ENCODE assay signal across 1 cellular context in genomic region chr6:109690740-109691687, GRCh38.
TF ChIP-seq lines count a peak whose summit lies in the region.

TSS of gene AK9 (minus strand) at chr6:109691202. CDS start at chr6:109675745, 15,457 bp downstream.
TSS of gene FIG4 (plus strand) at chr6:109691296. CDS start at chr6:109691436, 140 bp downstream.

TF ChIP-seq in SK-N-SH, 30 proteins besides CTCF, POLR2A, EP300 and RAD21 (continued from another document):
- TF ChIP-seq RCOR1 (IDR thresholded peaks at IDR 0.05; ENCODE audit: low read length) (0 out of 2 replicates have a peak, but pooled peaks have one; percentile 24), ELF1 (IDR thresholded peaks at IDR 0.05) (peak; percentile 70), FOXJ3 (CRISPR knock-in tag; IDR thresholded peaks at IDR 0.05) (no peak), NRF1 (IDR thresholded peaks at IDR 0.05; ENCODE audit: low read depth, low read length) (peak; percentile 84), MXI1 (IDR thresholded peaks at IDR 0.05; ENCODE audit: low read depth, low read length) (peak; percentile 49), REST (IDR thresholded peaks at IDR 0.05; ENCODE audit: low read depth, low read length) (no peak), NFIC (IDR thresholded peaks at IDR 0.05; ENCODE audit: borderline replicate concordance) (no peak), MEF2A (IDR thresholded peaks at IDR 0.05; ENCODE audit: borderline replicate concordance, low read depth) (no peak), JUND (IDR thresholded peaks at IDR 0.05) (no peak), POLR2AphosphoS5 (IDR thresholded peaks at IDR 0.05; ENCODE audit: low read depth, low read length) (peak; percentile 70), FOSL2 (IDR thresholded peaks at IDR 0.05; ENCODE audit: borderline replicate concordance, low read depth) (no peak), TAF1 (IDR thresholded peaks at IDR 0.05; ENCODE audit: borderline replicate concordance, low read depth, low read length) (no peak)
- TF ChIP-seq, protein P1, sequence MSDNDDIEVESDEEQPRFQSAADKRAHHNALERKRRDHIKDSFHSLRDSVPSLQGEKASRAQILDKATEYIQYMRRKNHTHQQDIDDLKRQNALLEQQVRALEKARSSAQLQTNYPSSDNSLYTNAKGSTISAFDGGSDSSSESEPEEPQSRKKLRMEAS (IDR thresholded peaks at IDR 0.05; ENCODE audit: low read depth) = 0 out of 2 replicates have a peak, but pooled peaks have one; percentile 23
- TF ChIP-seq, protein P2, sequence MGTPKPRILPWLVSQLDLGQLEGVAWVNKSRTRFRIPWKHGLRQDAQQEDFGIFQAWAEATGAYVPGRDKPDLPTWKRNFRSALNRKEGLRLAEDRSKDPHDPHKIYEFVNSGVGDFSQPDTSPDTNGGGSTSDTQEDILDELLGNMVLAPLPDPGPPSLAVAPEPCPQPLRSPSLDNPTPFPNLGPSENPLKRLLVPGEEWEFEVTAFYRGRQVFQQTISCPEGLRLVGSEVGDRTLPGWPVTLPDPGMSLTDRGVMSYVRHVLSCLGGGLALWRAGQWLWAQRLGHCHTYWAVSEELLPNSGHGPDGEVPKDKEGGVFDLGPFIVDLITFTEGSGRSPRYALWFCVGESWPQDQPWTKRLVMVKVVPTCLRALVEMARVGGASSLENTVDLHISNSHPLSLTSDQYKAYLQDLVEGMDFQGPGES (IDR thresholded peaks at IDR 0.05; ENCODE audit: low read depth, low read length) = no peak
TF ChIP-seq in SK-N-SH: peak in this region for 12.
